9 cellular contexts compared by ENCODE assay signal in the genomic region with DNA sequence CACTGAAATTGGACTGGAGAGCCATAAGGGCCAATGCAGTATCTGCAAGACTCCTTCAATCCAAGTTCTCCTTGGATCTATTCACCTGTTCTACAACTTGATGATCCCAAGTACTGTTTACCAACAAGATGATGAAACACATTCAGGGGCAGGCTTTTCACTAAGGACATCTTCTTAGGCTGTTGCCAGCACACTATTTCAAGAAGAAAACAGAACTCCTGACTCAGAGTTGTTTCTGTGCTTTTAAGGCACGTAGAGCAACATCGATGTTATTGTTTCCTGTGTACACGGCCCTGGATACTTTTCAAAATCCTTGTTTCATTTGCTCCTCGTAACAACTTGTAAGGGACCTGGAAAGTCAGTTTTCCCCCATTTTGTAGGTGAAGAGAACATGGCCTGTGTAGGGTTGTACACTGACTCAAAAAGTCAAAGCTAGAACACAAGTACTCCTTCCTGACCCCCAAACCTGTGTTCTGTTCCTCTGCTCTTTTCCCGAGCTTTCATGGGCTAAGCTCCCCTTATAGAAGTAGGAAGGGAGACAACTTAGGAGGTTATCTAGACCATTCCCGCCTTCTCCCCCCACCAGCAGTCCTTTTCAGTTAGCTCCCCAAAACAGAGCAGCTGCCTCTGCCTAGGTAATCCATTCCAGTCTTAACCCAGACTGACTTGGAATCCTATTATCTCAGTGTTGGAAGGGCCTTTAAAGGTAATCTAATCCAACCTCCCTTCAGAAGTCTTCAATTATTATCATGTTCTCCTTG. TPM values are rescaled to one million over a fixed set of nuclear protein-coding genes. Genes with fewer than 3 reads are reported as not detected.
DNase-seq lines count a peak whose midpoint lies in the region; ATAC-seq and TF ChIP-seq lines count a peak whose summit lies in the region.
"Had no signal": no experiment of that assay in that cellular context is flagged by ENCODE, and none has a peak within 500 bp of the region (broad histone marks: within the 10 kb centered on the region; RNA-seq: fewer than 3 reads in every experiment).

No MANE protein-coding gene starts in this region.

- peak overlapping the region; percentile 94 for H3K4me3 ChIP-seq in AG04449 (ENCODE audit: low read depth, low read length)
- H3K4me3 ChIP-seq in KMS-11 (IDR thresholded peaks at IDR 0.05; ENCODE audit: insufficient read depth, low read depth, low read length) = no peak overlapping the region

- no peaks in the 10 kb centered on the region for H3K27me3 ChIP-seq in KMS-11 (ENCODE audit: insufficient read depth, low read depth)

- CTCF ChIA-PET in AG04449 (lab: Yijun Ruan, JAX) = interaction anchor here (1.3 to 1.6 kb wide), 2 partner anchors 9 to 24 kb away, joined by 3 read pairs; no protein-coding TSS in a partner anchor

- TF ChIP-seq CTCF in AG04449 (IDR thresholded peaks at IDR 0.05; ENCODE audit: insufficient read depth, low read length, missing control alignments) (no peak), KMS-11 (conservative IDR thresholded peaks at IDR 0.05; ENCODE audit: low read depth, low read length) (no peak), chondrocyte (IDR thresholded peaks at IDR 0.05) (no peak)

- H3K9ac ChIP-seq in KMS-11 = no peak overlapping the region

- H3K4me2 ChIP-seq in KMS-11 = peak overlapping the region; percentile 68; the same call in 1 of the 2 replicates

- no peaks in the 10 kb centered on the region for H3K36me3 Mint-ChIP-seq in chondrocyte (ENCODE audit: low read depth)
- no peaks in the 10 kb centered on the region for H3K36me3 Mint-ChIP-seq in naive thymus-derived CD8-positive, alpha-beta T cell

- peak overlapping the region; percentile 60 for H3K4me3 Mint-ChIP-seq in chondrocyte (ENCODE audit: unreplicated experiment)
- H3K4me3 Mint-ChIP-seq in naive thymus-derived CD8-positive, alpha-beta T cell = peak overlapping the region; percentile 83 to 99 (median 92)

- no peak overlapping the region for H3K27ac ChIP-seq in KMS-11

- POLR2A ChIA-PET in AG04449 (lab: Yijun Ruan, JAX) = interaction anchor here (1.5 kb wide), 1 partner anchor 22 kb away, joined by 4 read pairs; no protein-coding TSS in a partner anchor
- POLR2A ChIA-PET in naive thymus-derived CD8-positive, alpha-beta T cell (lab: Charles Lee) = interaction anchor here (1.0 to 21.8 kb wide), 8 partner anchors 9 to 453 kb away, joined by 4 to 642 read pairs (median 7); a partner anchor contains a TSS

- ATAC-seq in naive thymus-derived CD8-positive, alpha-beta T cell = no peak
- ATAC-seq in GM18511 (IDR thresholded peaks at IDR 0.05; ENCODE audit: unreplicated experiment) = no peak
- no peak for ATAC-seq in HG03280 (IDR thresholded peaks at IDR 0.05; ENCODE audit: unreplicated experiment)

- DNase-seq in AG04449 (ENCODE audit: low read depth, low spot score) = no peak
- no peak for DNase-seq in chondrocyte (ENCODE audit: low spot score)
- no peak for DNase-seq in naive thymus-derived CD8-positive, alpha-beta T cell
- DNase-seq in NCI-H526 (lab: John Stamatoyannopoulos, UW) = no peak
- no peak for DNase-seq in NCI-H2107 (lab: John Stamatoyannopoulos, UW)
- DNase-seq: cerebellar nuclear complex had no signal

- no peaks in the 10 kb centered on the region for H3K9me3 Mint-ChIP-seq in chondrocyte (ENCODE audit: low read depth)
- no peaks in the 10 kb centered on the region for H3K9me3 Mint-ChIP-seq in naive thymus-derived CD8-positive, alpha-beta T cell

- no peaks in the 10 kb centered on the region for H3K27me3 Mint-ChIP-seq in chondrocyte (ENCODE audit: low read depth)
- no peaks in the 10 kb centered on the region for H3K27me3 Mint-ChIP-seq in naive thymus-derived CD8-positive, alpha-beta T cell

- H3K4me1 Mint-ChIP-seq in chondrocyte (ENCODE audit: low read depth) = peaks cover 63% of the 10 kb centered on the region
- H3K4me1 Mint-ChIP-seq in naive thymus-derived CD8-positive, alpha-beta T cell = peaks cover 45 to 82% (median 72%) of the 10 kb centered on the region in 4 donors

- peak overlapping the region; percentile 66 for H3K27ac Mint-ChIP-seq in chondrocyte (ENCODE audit: unreplicated experiment)
- peak overlapping the region; percentile 93 to 100 (median 99) for H3K27ac Mint-ChIP-seq in naive thymus-derived CD8-positive, alpha-beta T cell

- peaks cover 61% of the 10 kb centered on the region for H3K4me1 ChIP-seq in KMS-11 (ENCODE audit: low read depth, poor library complexity, severe bottlenecking)

- no peak overlapping the region for H2AFZ ChIP-seq in KMS-11 (ENCODE audit: low read depth)

- H3K79me2 ChIP-seq in KMS-11 (ENCODE audit: insufficient read depth, low read depth) = no peaks in the 10 kb centered on the region; the same call in 1 of the 2 replicates

- no peaks in the 10 kb centered on the region for H3K36me3 ChIP-seq in KMS-11 (ENCODE audit: insufficient read depth)

- no peaks in the 10 kb centered on the region for H4K20me1 ChIP-seq in KMS-11 (ENCODE audit: insufficient read depth)

RNA-seq across cellular contexts. Expression of a gene that starts 5.2 kb away (rescaled TPM):
- total RNA-seq in chondrocyte = 119 to 136 TPM (median 123 TPM) in 3 replicates
- total RNA-seq in naive thymus-derived CD8-positive, alpha-beta T cell = 100 to 1,000 TPM; 195 to 205 TPM
- 100 to 1,000 TPM; 108 to 149 (median 111) TPM for polyA plus RNA-seq in naive thymus-derived CD8-positive, alpha-beta T cell

RNA-seq across cellular contexts. Expression of a gene that starts 53.2 kb away (rescaled TPM):
- total RNA-seq in chondrocyte = 13.3 to 19.2 TPM (median 13.9 TPM) in 3 replicates
- total RNA-seq in naive thymus-derived CD8-positive, alpha-beta T cell = 10 to 100 TPM; 66.5 to 74.4 TPM
- 10 to 100 TPM; 20.0 to 26.0 (median 25.7) TPM for polyA plus RNA-seq in naive thymus-derived CD8-positive, alpha-beta T cell
